25 cellular contexts compared by ENCODE assay signal in genomic region chr16:54630284-54630967, GRCh38.
DNase-seq lines count a peak whose midpoint lies in the region; ATAC-seq, FAIRE-seq and TF ChIP-seq lines count a peak whose summit lies in the region.
"Had no signal": no experiment of that assay in that cellular context is flagged by ENCODE, and none has a peak within 500 bp of the region (broad histone marks: within the 10 kb centered on the region; RNA-seq: fewer than 3 reads in every experiment).

No MANE protein-coding gene starts in this region.

- no peaks in the 10 kb centered on the region for H3K36me3 Mint-ChIP-seq in astrocyte (ENCODE audit: low read depth, unreplicated experiment)
- H3K36me3 Mint-ChIP-seq: CD4-positive, CD25-positive, alpha-beta regulatory T cell; naive B cell had no signal

- H4K20me1 ChIP-seq in astrocyte (ENCODE audit: insufficient read depth, low read length) = no peaks in the 10 kb centered on the region

- H3K4me3 ChIP-seq in ACC112 (ENCODE audit: low read depth, low read length) (no peak overlapping the region), astrocyte (ENCODE audit: insufficient read depth, low read depth, low read length) (no peak overlapping the region), right atrium auricular region (no peak overlapping the region), mucosa of descending colon (no peak overlapping the region)
- H3K4me3 ChIP-seq: HAP-1, hepatocyte had no signal

- DNase-seq in GM03348 (ENCODE audit: low spot score) (peak; percentile 37), astrocyte (ENCODE audit: low read depth) (peak; percentile 40), right atrium auricular region (ENCODE audit: low spot score) (peak; percentile 67), foreskin melanocyte (no peak), mucosa of descending colon (no peak), Ammon's horn (ENCODE audit: low spot score) (no peak)
- DNase-seq: activated CD4-positive, alpha-beta T cell treated with anti-CD3 and anti-CD28 coated beads, Interleukin-2, amount 50 U/mL, for 48 hours; activated gamma-delta T cell treated with Interleukin-2 at 50 U/mL for 16 hours; anterior cingulate cortex; CD4-positive, CD25-positive, alpha-beta regulatory T cell; DMS79 treated with DMSO at 0.1 percent for 48 hours; effector memory CD8-positive, alpha-beta T cell; naive B cell; NCI-H1048; NCI-H187 treated with DMSO at 0.1 percent for 48 hours; NCI-H774; stimulated activated CD4-positive, alpha-beta T cell treated with anti-CD3 and anti-CD28 coated beads, Interleukin-15, amount 100 ng/mL, for 24 hours; substantia nigra; WERI-Rb-1 had no signal

- H3K9me3 ChIP-seq in astrocyte (ENCODE audit: insufficient read depth, low read depth, low read length) (no peaks in the 10 kb centered on the region), right atrium auricular region (no peaks in the 10 kb centered on the region), mucosa of descending colon (no peaks in the 10 kb centered on the region)
- H3K9me3 ChIP-seq: HAP-1 had no signal

- ATAC-seq in mucosa of descending colon (no peak), GM19324 (IDR thresholded peaks at IDR 0.05; ENCODE audit: low FRiP score, unreplicated experiment) (no peak)
- ATAC-seq: effector memory CD8-positive, alpha-beta T cell had no signal

- TF ChIP-seq CTCF in astrocyte (IDR thresholded peaks at IDR 0.05; ENCODE audit: insufficient read depth, low read depth, low read length) = no peak
- TF ChIP-seq CTCF in right atrium auricular region (IDR thresholded peaks at IDR 0.05) = no peak
- TF ChIP-seq CTCF in mucosa of descending colon (IDR thresholded peaks at IDR 0.05) = no peak

- H3K27me3 ChIP-seq in ACC112 (ENCODE audit: insufficient read depth, low read length) = no peaks in the 10 kb centered on the region
- H3K27me3 ChIP-seq in astrocyte (ENCODE audit: insufficient read depth, low read length) = no peaks in the 10 kb centered on the region
- H3K27me3 ChIP-seq in right atrium auricular region = no peaks in the 10 kb centered on the region
- H3K27me3 ChIP-seq: hepatocyte had no signal

- H3K4me1 ChIP-seq in ACC112 (ENCODE audit: control insufficient read depth, insufficient read depth, low read length, unreplicated experiment) (peaks cover 19% of the 10 kb centered on the region), astrocyte (ENCODE audit: insufficient read depth, low read length) (peaks cover 2% of the 10 kb centered on the region), right atrium auricular region (no peaks in the 10 kb centered on the region), mucosa of descending colon (ENCODE audit: low read depth) (no peaks in the 10 kb centered on the region)
- H3K4me1 ChIP-seq: HAP-1 had no signal

- H3K79me2 ChIP-seq in ACC112 (ENCODE audit: control insufficient read depth, insufficient read depth, low read length, unreplicated experiment) (no peaks in the 10 kb centered on the region), astrocyte (ENCODE audit: insufficient read depth, low read length) (no peaks in the 10 kb centered on the region)
- H3K79me2 ChIP-seq: hepatocyte had no signal

- H2AFZ ChIP-seq in ACC112 (ENCODE audit: low read length, unreplicated experiment) (peak overlapping the region; percentile 67), astrocyte (ENCODE audit: low read depth, low read length) (no peak overlapping the region)
- H2AFZ ChIP-seq: hepatocyte had no signal

- no peaks in the 10 kb centered on the region for H3K4me1 Mint-ChIP-seq in astrocyte (ENCODE audit: low read depth, unreplicated experiment)
- H3K4me1 Mint-ChIP-seq: CD4-positive, CD25-positive, alpha-beta regulatory T cell; naive B cell had no signal

- no peaks in the 10 kb centered on the region for H3K27me3 Mint-ChIP-seq in astrocyte (ENCODE audit: low read depth, unreplicated experiment)
- H3K27me3 Mint-ChIP-seq: CD4-positive, CD25-positive, alpha-beta regulatory T cell had no signal

- no peak overlapping the region for H3K27ac Mint-ChIP-seq in astrocyte (ENCODE audit: unreplicated experiment)
- H3K27ac Mint-ChIP-seq: CD4-positive, CD25-positive, alpha-beta regulatory T cell; effector memory CD8-positive, alpha-beta T cell; naive B cell had no signal

- peak; percentile 29 for FAIRE-seq in astrocyte (lab: Jason Lieb, UNC)
- FAIRE-seq: urothelium cell line had no signal

- no peak overlapping the region for H3K4me3 Mint-ChIP-seq in astrocyte (ENCODE audit: unreplicated experiment)
- H3K4me3 Mint-ChIP-seq: CD4-positive, CD25-positive, alpha-beta regulatory T cell; effector memory CD8-positive, alpha-beta T cell; naive B cell had no signal

- no peaks in the 10 kb centered on the region for H3K9me3 Mint-ChIP-seq in astrocyte (ENCODE audit: unreplicated experiment)

- H3K9ac ChIP-seq in astrocyte (ENCODE audit: low read length) = no peak overlapping the region
- H3K9ac ChIP-seq: KMS-11 had no signal

- intact Hi-C loops in mucosa of descending colon (cut with DNase I, micrococcal nuclease) = no loop called here

- peak overlapping the region; percentile 89 for H3K27ac ChIP-seq in ACC112 (ENCODE audit: low read depth, low read length)
- peak overlapping the region; percentile 31 for H3K27ac ChIP-seq in astrocyte (ENCODE audit: low read depth, low read length)
- no peak overlapping the region for H3K27ac ChIP-seq in right atrium auricular region
- H3K27ac ChIP-seq: KMS-11, WERI-Rb-1 had no signal

- no peak overlapping the region for H3K4me2 ChIP-seq in astrocyte (ENCODE audit: low read length)
- H3K4me2 ChIP-seq: KMS-11 had no signal

- no peaks in the 10 kb centered on the region for H3K36me3 ChIP-seq in ACC112 (ENCODE audit: insufficient read depth, low read length)
- no peaks in the 10 kb centered on the region for H3K36me3 ChIP-seq in astrocyte (ENCODE audit: insufficient read depth, low read length)
- H3K36me3 ChIP-seq in right atrium auricular region = no peaks in the 10 kb centered on the region
- no peaks in the 10 kb centered on the region for H3K36me3 ChIP-seq in mucosa of descending colon (ENCODE audit: low read depth)
- H3K36me3 ChIP-seq: HAP-1, WERI-Rb-1 had no signal

Comparison
In these comparisons a context has a peak if more than half of its experiments do, and no peak if none do; other contexts are left out.
1. H3K27ac ChIP-seq: peak in ACC112 (single experiment) and astrocyte (single experiment); none in right atrium auricular region (0 of 2).
2. DNase-seq: peak in GM03348 (single experiment), astrocyte (single experiment) and right atrium auricular region (single experiment); none in foreskin melanocyte (single experiment), mucosa of descending colon (0 of 3) and Ammon's horn (single experiment).